15 cellular contexts compared by ENCODE assay signal in genomic region chr9:7777776-7778175, GRCh38. TPM values are rescaled to one million over a fixed set of nuclear protein-coding genes. Genes with fewer than 3 reads are reported as not detected.
DNase-seq lines count a peak whose midpoint lies in the region; ATAC-seq and TF ChIP-seq lines count a peak whose summit lies in the region.
"Had no signal": no experiment of that assay in that cellular context is flagged by ENCODE, and none has a peak within 500 bp of the region (broad histone marks: within the 10 kb centered on the region; RNA-seq: fewer than 3 reads in every experiment).

No MANE protein-coding gene starts in this region.

- H3K27me3 ChIP-seq in esophagus muscularis mucosa: no peaks in the 10 kb centered on the region
- H3K27me3 ChIP-seq: Peyer's patch, transverse colon had no signal

- no peaks in the 10 kb centered on the region for H3K9me3 ChIP-seq in esophagus muscularis mucosa
- H3K9me3 ChIP-seq: Peyer's patch, transverse colon had no signal

- no peaks in the 10 kb centered on the region for H3K36me3 ChIP-seq in esophagus muscularis mucosa
- H3K36me3 ChIP-seq: Peyer's patch, transverse colon had no signal

- no peak for TF ChIP-seq EP300 in esophagus muscularis mucosa (IDR thresholded peaks at IDR 0.05)

- no peak overlapping the region for H3K27ac ChIP-seq in esophagus muscularis mucosa (replicated peaks in 1 of 4)
- H3K27ac ChIP-seq: Peyer's patch, transverse colon had no signal

- H3K4me3 ChIP-seq in esophagus muscularis mucosa: no peak overlapping the region
- H3K4me3 ChIP-seq: Peyer's patch, transverse colon had no signal

- 61% methylated on average over 1 of the region's 1 CpG for WGBS in esophagus muscularis mucosa

- H3K4me1 ChIP-seq in esophagus muscularis mucosa: no peaks in the 10 kb centered on the region
- H3K4me1 ChIP-seq: Peyer's patch, transverse colon had no signal

- intact Hi-C loops in esophagus muscularis mucosa (cut with DNase I): no loop called here

- no peak for TF ChIP-seq CTCF in esophagus muscularis mucosa (IDR thresholded peaks at IDR 0.05)

- no peak for TF ChIP-seq POLR2A in esophagus muscularis mucosa (IDR thresholded peaks at IDR 0.05; ENCODE audit: low read depth)

- DNase-seq in NCI-H1092 treated with DMSO at 0.1 percent for 48 hours (lab: John Stamatoyannopoulos, UW) (peak; percentile 99), NCI-H187 treated with DMSO at 0.1 percent for 48 hours (lab: John Stamatoyannopoulos, UW) (peak; percentile 85), NCI-H510A treated with DMSO at 0.1 percent for 48 hours (lab: John Stamatoyannopoulos, UW) (peak; percentile 33), foreskin melanocyte (peak; percentile 55), esophagus muscularis mucosa (ENCODE audit: extremely low spot score) (no peak)
- no peak for DNase-seq in NK-92 treated with Interleukin-12 subunit alpha and Interleukin-12 subunit beta, amount 100 ng/mL, for 24 hours (lab: John Stamatoyannopoulos, UW)
- DNase-seq: activated CD4-positive, alpha-beta T cell treated with anti-CD3 and anti-CD28 coated beads, Interleukin-2, amount 10 ng/mL, durations not matched to agents 24 days and 14 days; aorta; endodermal cell; hippocampal formation; KG1; Peyer's patch; stimulated activated naive CD8-positive, alpha-beta T cell treated with anti-CD3 and anti-CD28 coated beads, Interleukin-15, Interleukin-2, amounts not matched to agents 100 U/mL and 50 U/mL, for 24 hours; transverse colon had no signal

- no peak for ATAC-seq in GM19397 (IDR thresholded peaks at IDR 0.05; ENCODE audit: unreplicated experiment)
- ATAC-seq: stimulated activated naive CD8-positive, alpha-beta T cell treated with anti-CD3 and anti-CD28 coated beads, Interleukin-15, Interleukin-2, amounts not matched to agents 100 U/mL and 50 U/mL, for 24 hours had no signal

RNA-seq across cellular contexts. Expression of gene DMAC1, which starts 21.8 kb away (rescaled TPM):
- total RNA-seq in esophagus muscularis mucosa: 10 to 100 TPM in 3 of 4 donors, 1 to 10 TPM in 1; 9.9 to 17.4 (median 16.4) TPM

Comparison
In these comparisons a context has a peak if more than half of its experiments do, and no peak if none do; other contexts are left out.
1. DNase-seq: peak in NCI-H1092 treated with DMSO at 0.1 percent for 48 hours (single experiment), NCI-H187 treated with DMSO at 0.1 percent for 48 hours (single experiment), NCI-H510A treated with DMSO at 0.1 percent for 48 hours (single experiment) and foreskin melanocyte (single experiment); none in NK-92 treated with Interleukin-12 subunit alpha and Interleukin-12 subunit beta, amount 100 ng/mL, for 24 hours (single experiment) and esophagus muscularis mucosa (single experiment).